ENCODE assay signal across 11 cellular contexts in genomic region chr15:68775671-68776476, GRCh38. TPM values are rescaled to one million over a fixed set of nuclear protein-coding genes. Genes with fewer than 3 reads are reported as not detected.
DNase-seq lines count a peak whose midpoint lies in the region; ATAC-seq and TF ChIP-seq lines count a peak whose summit lies in the region.
"Had no signal": no experiment of that assay in that cellular context is flagged by ENCODE, and none has a peak within 500 bp of the region (broad histone marks: within the 10 kb centered on the region; RNA-seq: fewer than 3 reads in every experiment).

No MANE protein-coding gene starts in this region.

- peak overlapping the region; percentile 89 for H3K27ac ChIP-seq in angular gyrus (ENCODE audit: low read depth, low read length)
- H3K27ac ChIP-seq in tibial nerve: peak overlapping the region in 3 of 4 donors; percentile 10 to 83 (median 83)

- H3K27me3 Mint-ChIP-seq in natural killer cell (ENCODE audit: low read depth in 2 of 2): no peaks in the 10 kb centered on the region
- H3K27me3 Mint-ChIP-seq: activated naive CD8-positive, alpha-beta T cell treated with anti-CD3 and anti-CD28 coated beads, Interleukin-2, amount 50 U/mL, for 24 hours had no signal

- H3K36me3 Mint-ChIP-seq in natural killer cell: no peaks in the 10 kb centered on the region

- DNase-seq in fibroblast of villous mesenchyme (ENCODE audit: low read depth): peak; percentile 76
- no peak for DNase-seq in natural killer cell
- DNase-seq in tibial nerve (ENCODE audit: low spot score in 2 of 2): peak; percentile 66 to 79
- no peak for DNase-seq in stimulated activated CD4-positive, alpha-beta T cell treated with anti-CD3 and anti-CD28 coated beads, Interleukin-2, amount 100 ng/mL, for 24 hours
- DNase-seq in activated effector memory CD4-positive, alpha-beta T cell treated with anti-CD3 and anti-CD28 coated beads, Interleukin-2, amount 50 U/mL, for 16 hours: no peak
- DNase-seq: activated naive CD8-positive, alpha-beta T cell treated with anti-CD3 and anti-CD28 coated beads, Interleukin-2, amount 50 U/mL, for 24 hours; OCI-M1; stimulated activated naive CD4-positive, alpha-beta T cell treated with Interleukin-2 at 50 U/mL for 16 hours had no signal

- peak overlapping the region; percentile 34 to 87 for H3K27ac Mint-ChIP-seq in natural killer cell
- H3K27ac Mint-ChIP-seq: activated naive CD8-positive, alpha-beta T cell treated with anti-CD3 and anti-CD28 coated beads, Interleukin-2, amount 50 U/mL, for 24 hours had no signal

- no peaks in the 10 kb centered on the region for H3K9me3 ChIP-seq in tibial nerve

- ATAC-seq in natural killer cell (peak; percentile 80 to 87 (median 87)), HG03196 (IDR thresholded peaks at IDR 0.05; ENCODE audit: unreplicated experiment) (no peak), HG02840 (IDR thresholded peaks at IDR 0.05; ENCODE audit: low FRiP score, unreplicated experiment) (no peak)

- peak in 1 of 2 donors; percentile 79 for TF ChIP-seq EP300 in tibial nerve (IDR thresholded peaks at IDR 0.05)

- H3K27me3 ChIP-seq in tibial nerve: no peaks in the 10 kb centered on the region

- no peaks in the 10 kb centered on the region for H3K9me3 Mint-ChIP-seq in natural killer cell
- H3K9me3 Mint-ChIP-seq: activated naive CD8-positive, alpha-beta T cell treated with anti-CD3 and anti-CD28 coated beads, Interleukin-2, amount 50 U/mL, for 24 hours had no signal

- no peak for TF ChIP-seq POLR2A in tibial nerve (IDR thresholded peaks at IDR 0.05)

- H3K4me3 ChIP-seq in fibroblast of villous mesenchyme (ENCODE audit: low read depth, low read length) (no peak overlapping the region), tibial nerve (no peak overlapping the region)

- peaks cover 0 to 25% (median 15%) of the 10 kb centered on the region in 4 donors for H3K4me1 ChIP-seq in tibial nerve

- WGBS in tibial nerve, 2 donors: 11 to 25% methylated on average over 8 of the region's 8 CpGs

- H3K36me3 ChIP-seq in tibial nerve: peaks cover 0 to 34% (median 16%) of the 10 kb centered on the region in 3 donors

- TF ChIP-seq CTCF in fibroblast of villous mesenchyme (IDR thresholded peaks at IDR 0.05; ENCODE audit: insufficient read depth, low read depth, low read length) (no peak), natural killer cell (IDR thresholded peaks at IDR 0.05) (no peak), tibial nerve (IDR thresholded peaks at IDR 0.05) (no peak)

- H3K4me3 Mint-ChIP-seq in natural killer cell: peak overlapping the region; percentile 74
- H3K4me3 Mint-ChIP-seq: activated naive CD8-positive, alpha-beta T cell treated with anti-CD3 and anti-CD28 coated beads, Interleukin-2, amount 50 U/mL, for 24 hours had no signal

- H3K4me1 Mint-ChIP-seq in natural killer cell: peaks cover 32 to 38% of the 10 kb centered on the region in 2 donors

- intact Hi-C loops in natural killer cell (cut with micrococcal nuclease): no loop called here

RNA-seq across cellular contexts. Expression of gene ANP32A, which starts 44.8 kb away (rescaled TPM):
- total RNA-seq in fibroblast of villous mesenchyme (28.7 and 38.0 TPM in 2 replicates), natural killer cell (100 to 1,000 TPM; 133 to 150 (median 148) TPM), tibial nerve (10 to 100 TPM; 33.1 to 65.1 (median 41.1) TPM)

Comparison
In these comparisons a context has a peak if more than half of its experiments do, and no peak if none do; other contexts are left out.
1. DNase-seq: peak in fibroblast of villous mesenchyme (single experiment) and tibial nerve (2 of 2); none in natural killer cell (single experiment), stimulated activated CD4-positive, alpha-beta T cell treated with anti-CD3 and anti-CD28 coated beads, Interleukin-2, amount 100 ng/mL, for 24 hours (0 of 2) and activated effector memory CD4-positive, alpha-beta T cell treated with anti-CD3 and anti-CD28 coated beads, Interleukin-2, amount 50 U/mL, for 16 hours (single experiment).
2. ATAC-seq: peak in natural killer cell (3 of 3); none in HG03196 (single experiment) and HG02840 (single experiment).